Comparison of ENCODE assay signal across 1 cellular context in genomic region chr1:173477286-173478098, GRCh38.
TF ChIP-seq lines count a peak whose summit lies in the region.

Gene PRDX6 (plus strand): TSS chr1:173477335. CDS start chr1:173477398, 63 bp downstream.

TF ChIP-seq in HepG2, 621 proteins besides CTCF, POLR2A, EP300 and RAD21 (continued from another document and continues in another):
- TF ChIP-seq, protein P1, sequence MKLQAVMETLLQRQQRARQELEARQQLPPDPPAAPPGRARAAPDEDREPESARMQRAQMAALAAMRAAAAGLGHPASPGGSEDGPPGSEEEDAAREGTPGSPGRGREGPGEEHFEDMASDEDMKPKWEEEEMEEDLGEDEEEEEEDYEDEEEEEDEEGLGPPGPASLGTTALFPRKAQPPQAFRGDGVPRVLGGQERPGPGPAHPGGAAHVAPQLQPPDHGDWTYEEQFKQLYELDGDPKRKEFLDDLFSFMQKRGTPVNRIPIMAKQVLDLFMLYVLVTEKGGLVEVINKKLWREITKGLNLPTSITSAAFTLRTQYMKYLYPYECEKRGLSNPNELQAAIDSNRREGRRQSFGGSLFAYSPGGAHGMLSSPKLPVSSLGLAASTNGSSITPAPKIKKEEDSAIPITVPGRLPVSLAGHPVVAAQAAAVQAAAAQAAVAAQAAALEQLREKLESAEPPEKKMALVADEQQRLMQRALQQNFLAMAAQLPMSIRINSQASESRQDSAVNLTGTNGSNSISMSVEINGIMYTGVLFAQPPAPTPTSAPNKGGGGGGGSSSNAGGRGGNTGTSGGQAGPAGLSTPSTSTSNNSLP (IDR thresholded peaks at IDR 0.05; ENCODE audit: low read depth, low read length), result no peak
- TF ChIP-seq RARG (CRISPR knock-in tag; IDR thresholded peaks at IDR 0.05; ENCODE audit: low read depth), result no peak
- no peak for TF ChIP-seq NR2F6 (IDR thresholded peaks at IDR 0.05)
- TF ChIP-seq NR2F6 (CRISPR knock-in tag; IDR thresholded peaks at IDR 0.05), result no peak; the same call in none of the 2 replicates
- peak; percentile 54; the same call in 1 of the 2 replicates for TF ChIP-seq ZSCAN29 (CRISPR knock-in tag; conservative IDR thresholded peaks at IDR 0.05)
- TF ChIP-seq HOXA9 (CRISPR knock-in tag; IDR thresholded peaks at IDR 0.05; ENCODE audit: borderline replicate concordance), result peak; percentile 80; the same call in 1 of the 2 replicates
- TF ChIP-seq FIP1L1 (IDR thresholded peaks at IDR 0.05; ENCODE audit: borderline replicate concordance, insufficient read depth, low read depth, low read length), result no peak
- peak; percentile 81 for TF ChIP-seq ZMYM4 (CRISPR knock-in tag; IDR thresholded peaks at IDR 0.05)
- TF ChIP-seq, protein P2, sequence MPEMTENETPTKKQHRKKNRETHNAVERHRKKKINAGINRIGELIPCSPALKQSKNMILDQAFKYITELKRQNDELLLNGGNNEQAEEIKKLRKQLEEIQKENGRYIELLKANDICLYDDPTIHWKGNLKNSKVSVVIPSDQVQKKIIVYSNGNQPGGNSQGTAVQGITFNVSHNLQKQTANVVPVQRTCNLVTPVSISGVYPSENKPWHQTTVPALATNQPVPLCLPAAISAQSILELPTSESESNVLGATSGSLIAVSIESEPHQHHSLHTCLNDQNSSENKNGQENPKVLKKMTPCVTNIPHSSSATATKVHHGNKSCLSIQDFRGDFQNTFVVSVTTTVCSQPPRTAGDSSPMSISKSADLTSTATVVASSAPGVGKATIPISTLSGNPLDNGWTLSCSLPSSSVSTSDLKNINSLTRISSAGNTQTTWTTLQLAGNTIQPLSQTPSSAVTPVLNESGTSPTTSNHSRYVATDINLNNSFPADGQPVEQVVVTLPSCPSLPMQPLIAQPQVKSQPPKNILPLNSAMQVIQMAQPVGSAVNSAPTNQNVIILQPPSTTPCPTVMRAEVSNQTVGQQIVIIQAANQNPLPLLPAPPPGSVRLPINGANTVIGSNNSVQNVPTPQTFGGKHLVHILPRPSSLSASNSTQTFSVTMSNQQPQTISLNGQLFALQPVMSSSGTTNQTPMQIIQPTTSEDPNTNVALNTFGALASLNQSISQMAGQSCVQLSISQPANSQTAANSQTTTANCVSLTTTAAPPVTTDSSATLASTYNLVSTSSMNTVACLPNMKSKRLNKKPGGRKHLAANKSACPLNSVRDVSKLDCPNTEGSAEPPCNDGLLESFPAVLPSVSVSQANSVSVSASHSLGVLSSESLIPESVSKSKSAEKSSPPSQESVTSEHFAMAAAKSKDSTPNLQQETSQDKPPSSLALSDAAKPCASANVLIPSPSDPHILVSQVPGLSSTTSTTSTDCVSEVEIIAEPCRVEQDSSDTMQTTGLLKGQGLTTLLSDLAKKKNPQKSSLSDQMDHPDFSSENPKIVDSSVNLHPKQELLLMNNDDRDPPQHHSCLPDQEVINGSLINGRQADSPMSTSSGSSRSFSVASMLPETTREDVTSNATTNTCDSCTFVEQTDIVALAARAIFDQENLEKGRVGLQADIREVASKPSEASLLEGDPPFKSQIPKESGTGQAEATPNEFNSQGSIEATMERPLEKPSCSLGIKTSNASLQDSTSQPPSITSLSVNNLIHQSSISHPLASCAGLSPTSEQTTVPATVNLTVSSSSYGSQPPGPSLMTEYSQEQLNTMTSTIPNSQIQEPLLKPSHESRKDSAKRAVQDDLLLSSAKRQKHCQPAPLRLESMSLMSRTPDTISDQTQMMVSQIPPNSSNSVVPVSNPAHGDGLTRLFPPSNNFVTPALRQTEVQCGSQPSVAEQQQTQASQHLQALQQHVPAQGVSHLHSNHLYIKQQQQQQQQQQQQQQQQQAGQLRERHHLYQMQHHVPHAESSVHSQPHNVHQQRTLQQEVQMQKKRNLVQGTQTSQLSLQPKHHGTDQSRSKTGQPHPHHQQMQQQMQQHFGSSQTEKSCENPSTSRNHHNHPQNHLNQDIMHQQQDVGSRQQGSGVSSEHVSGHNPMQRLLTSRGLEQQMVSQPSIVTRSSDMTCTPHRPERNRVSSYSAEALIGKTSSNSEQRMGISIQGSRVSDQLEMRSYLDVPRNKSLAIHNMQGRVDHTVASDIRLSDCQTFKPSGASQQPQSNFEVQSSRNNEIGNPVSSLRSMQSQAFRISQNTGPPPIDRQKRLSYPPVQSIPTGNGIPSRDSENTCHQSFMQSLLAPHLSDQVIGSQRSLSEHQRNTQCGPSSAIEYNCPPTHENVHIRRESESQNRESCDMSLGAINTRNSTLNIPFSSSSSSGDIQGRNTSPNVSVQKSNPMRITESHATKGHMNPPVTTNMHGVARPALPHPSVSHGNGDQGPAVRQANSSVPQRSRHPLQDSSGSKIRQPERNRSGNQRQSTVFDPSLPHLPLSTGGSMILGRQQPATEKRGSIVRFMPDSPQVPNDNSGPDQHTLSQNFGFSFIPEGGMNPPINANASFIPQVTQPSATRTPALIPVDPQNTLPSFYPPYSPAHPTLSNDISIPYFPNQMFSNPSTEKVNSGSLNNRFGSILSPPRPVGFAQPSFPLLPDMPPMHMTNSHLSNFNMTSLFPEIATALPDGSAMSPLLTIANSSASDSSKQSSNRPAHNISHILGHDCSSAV (CRISPR knock-in tag; IDR thresholded peaks at IDR 0.05; ENCODE audit: borderline replicate concordance), result 0 out of 2 replicates have a peak, but pooled peaks have one; percentile 70
- TF ChIP-seq TCF7L2 (IDR thresholded peaks at IDR 0.05; ENCODE audit: low read depth, low read length), result no peak
- peak; percentile 63; the same call in 1 of the 2 replicates for TF ChIP-seq ZNF138 (CRISPR knock-in tag; IDR thresholded peaks at IDR 0.05; ENCODE audit: low read depth)
- TF ChIP-seq RBFOX2 (IDR thresholded peaks at IDR 0.05; ENCODE audit: low read depth, low read length), result peak; percentile 92
- peak; percentile 48; the same call in 1 of the 2 replicates for TF ChIP-seq SAP130 (CRISPR knock-in tag; IDR thresholded peaks at IDR 0.05; ENCODE audit: low read depth)
- no peak for TF ChIP-seq RFX3 (CRISPR knock-in tag; IDR thresholded peaks at IDR 0.05)
- no peak for TF ChIP-seq ZNF17 (CRISPR knock-in tag; IDR thresholded peaks at IDR 0.05)
- TF ChIP-seq KLF11 (CRISPR knock-in tag; IDR thresholded peaks at IDR 0.05), result no peak
- no peak for TF ChIP-seq MZF1 (CRISPR knock-in tag; IDR thresholded peaks at IDR 0.05; ENCODE audit: borderline replicate concordance)
- no peak; the same call in 1 of the 2 replicates for TF ChIP-seq ZNF205 (CRISPR knock-in tag; IDR thresholded peaks at IDR 0.05)
- TF ChIP-seq, protein P3, sequence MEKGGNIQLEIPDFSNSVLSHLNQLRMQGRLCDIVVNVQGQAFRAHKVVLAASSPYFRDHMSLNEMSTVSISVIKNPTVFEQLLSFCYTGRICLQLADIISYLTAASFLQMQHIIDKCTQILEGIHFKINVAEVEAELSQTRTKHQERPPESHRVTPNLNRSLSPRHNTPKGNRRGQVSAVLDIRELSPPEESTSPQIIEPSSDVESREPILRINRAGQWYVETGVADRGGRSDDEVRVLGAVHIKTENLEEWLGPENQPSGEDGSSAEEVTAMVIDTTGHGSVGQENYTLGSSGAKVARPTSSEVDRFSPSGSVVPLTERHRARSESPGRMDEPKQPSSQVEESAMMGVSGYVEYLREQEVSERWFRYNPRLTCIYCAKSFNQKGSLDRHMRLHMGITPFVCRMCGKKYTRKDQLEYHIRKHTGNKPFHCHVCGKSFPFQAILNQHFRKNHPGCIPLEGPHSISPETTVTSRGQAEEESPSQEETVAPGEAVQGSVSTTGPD (CRISPR knock-in tag; IDR thresholded peaks at IDR 0.05), result no peak
- peak; percentile 30; the same call in 1 of the 2 replicates for TF ChIP-seq PHF20 (CRISPR knock-in tag; IDR thresholded peaks at IDR 0.05)
- peak; percentile 36; the same call in 1 of the 2 replicates for TF ChIP-seq HNF4G (IDR thresholded peaks at IDR 0.05; ENCODE audit: borderline replicate concordance, low read depth, low read length)
- TF ChIP-seq HNF4G (CRISPR knock-in tag; IDR thresholded peaks at IDR 0.05; ENCODE audit: borderline replicate concordance, low read depth), result peak; percentile 38; the same call in 1 of the 2 replicates
- TF ChIP-seq, protein P4, sequence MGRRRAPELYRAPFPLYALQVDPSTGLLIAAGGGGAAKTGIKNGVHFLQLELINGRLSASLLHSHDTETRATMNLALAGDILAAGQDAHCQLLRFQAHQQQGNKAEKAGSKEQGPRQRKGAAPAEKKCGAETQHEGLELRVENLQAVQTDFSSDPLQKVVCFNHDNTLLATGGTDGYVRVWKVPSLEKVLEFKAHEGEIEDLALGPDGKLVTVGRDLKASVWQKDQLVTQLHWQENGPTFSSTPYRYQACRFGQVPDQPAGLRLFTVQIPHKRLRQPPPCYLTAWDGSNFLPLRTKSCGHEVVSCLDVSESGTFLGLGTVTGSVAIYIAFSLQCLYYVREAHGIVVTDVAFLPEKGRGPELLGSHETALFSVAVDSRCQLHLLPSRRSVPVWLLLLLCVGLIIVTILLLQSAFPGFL (CRISPR knock-in tag; IDR thresholded peaks at IDR 0.05), result no peak
- TF ChIP-seq DMTF1 (CRISPR knock-in tag; IDR thresholded peaks at IDR 0.05), result peak; percentile 48; the same call in 1 of the 2 replicates
- TF ChIP-seq ARNT (IDR thresholded peaks at IDR 0.05), result no peak
- TF ChIP-seq ZNF292 (CRISPR knock-in tag; IDR thresholded peaks at IDR 0.05; ENCODE audit: borderline replicate concordance, low read depth), result no peak
- no peak for TF ChIP-seq GLI4 (CRISPR knock-in tag; IDR thresholded peaks at IDR 0.05; ENCODE audit: borderline replicate concordance)
- peak; percentile 70 for TF ChIP-seq RXRA (CRISPR knock-in tag; IDR thresholded peaks at IDR 0.05)
- TF ChIP-seq ZNF274 (CRISPR knock-in tag; IDR thresholded peaks at IDR 0.05), result no peak
- no peak for TF ChIP-seq MAFG (CRISPR knock-in tag; IDR thresholded peaks at IDR 0.05)
- TF ChIP-seq ZNF136 (CRISPR knock-in tag; IDR thresholded peaks at IDR 0.05; ENCODE audit: low read depth), result no peak; the same call in 1 of the 2 replicates
- TF ChIP-seq SCMH1 (CRISPR knock-in tag; IDR thresholded peaks at IDR 0.05; ENCODE audit: borderline replicate concordance), result no peak
- TF ChIP-seq ZNF441 (CRISPR knock-in tag; IDR thresholded peaks at IDR 0.05; ENCODE audit: borderline replicate concordance), result peak; percentile 40; the same call in 1 of the 2 replicates
- TF ChIP-seq ZNF30 (CRISPR knock-in tag; IDR thresholded peaks at IDR 0.05), result peak; percentile 43
- TF ChIP-seq ZSCAN9 (CRISPR knock-in tag; IDR thresholded peaks at IDR 0.05; ENCODE audit: borderline replicate concordance), result peak; percentile 76
- TF ChIP-seq ZNF557 (CRISPR knock-in tag; IDR thresholded peaks at IDR 0.05), result no peak
- TF ChIP-seq, protein P5, sequence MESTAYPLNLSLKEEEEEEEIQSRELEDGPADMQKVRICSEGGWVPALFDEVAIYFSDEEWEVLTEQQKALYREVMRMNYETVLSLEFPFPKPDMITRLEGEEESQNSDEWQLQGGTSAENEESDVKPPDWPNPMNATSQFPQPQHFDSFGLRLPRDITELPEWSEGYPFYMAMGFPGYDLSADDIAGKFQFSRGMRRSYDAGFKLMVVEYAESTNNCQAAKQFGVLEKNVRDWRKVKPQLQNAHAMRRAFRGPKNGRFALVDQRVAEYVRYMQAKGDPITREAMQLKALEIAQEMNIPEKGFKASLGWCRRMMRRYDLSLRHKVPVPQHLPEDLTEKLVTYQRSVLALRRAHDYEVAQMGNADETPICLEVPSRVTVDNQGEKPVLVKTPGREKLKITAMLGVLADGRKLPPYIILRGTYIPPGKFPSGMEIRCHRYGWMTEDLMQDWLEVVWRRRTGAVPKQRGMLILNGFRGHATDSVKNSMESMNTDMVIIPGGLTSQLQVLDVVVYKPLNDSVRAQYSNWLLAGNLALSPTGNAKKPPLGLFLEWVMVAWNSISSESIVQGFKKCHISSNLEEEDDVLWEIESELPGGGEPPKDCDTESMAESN (CRISPR knock-in tag; conservative IDR thresholded peaks at IDR 0.05), result peak; percentile 74; the same call in 1 of the 2 replicates
- TF ChIP-seq GTF2F1 (IDR thresholded peaks at IDR 0.05; ENCODE audit: low read length), result no peak
- TF ChIP-seq ATF1 (CRISPR knock-in tag; IDR thresholded peaks at IDR 0.05), result no peak
- peak; percentile 12; the same call in 1 of the 2 replicates for TF ChIP-seq JUNB (CRISPR knock-in tag; IDR thresholded peaks at IDR 0.05; ENCODE audit: borderline replicate concordance)
- no peak for TF ChIP-seq RAD51 (IDR thresholded peaks at IDR 0.05; ENCODE audit: borderline replicate concordance)
- TF ChIP-seq ZNF329 (CRISPR knock-in tag; IDR thresholded peaks at IDR 0.05; ENCODE audit: low read depth), result no peak
- TF ChIP-seq ZNF3 (CRISPR knock-in tag; IDR thresholded peaks at IDR 0.05), result no peak
- TF ChIP-seq TAF15 (IDR thresholded peaks at IDR 0.05; ENCODE audit: low read depth, low read length, poor library complexity, severe bottlenecking), result no peak
- TF ChIP-seq POLR2AphosphoS2 (IDR thresholded peaks at IDR 0.05; ENCODE audit: low read depth, low read length), result no peak
- TF ChIP-seq ZNF101 (CRISPR knock-in tag; IDR thresholded peaks at IDR 0.05; ENCODE audit: borderline replicate concordance, low read depth), result peak; percentile 68; the same call in 1 of the 2 replicates
- no peak for TF ChIP-seq ZNF878 (CRISPR knock-in tag; IDR thresholded peaks at IDR 0.05)
- peak; percentile 47; the same call in 1 of the 2 replicates for TF ChIP-seq SALL1 (CRISPR knock-in tag; IDR thresholded peaks at IDR 0.05)
- TF ChIP-seq EHMT2 (IDR thresholded peaks at IDR 0.05; ENCODE audit: borderline replicate concordance, low read depth, low read length), result no peak
- TF ChIP-seq ZFP36L2 (CRISPR knock-in tag; IDR thresholded peaks at IDR 0.05), result no peak
